Comparison of ENCODE assay signal across 1 cellular context in genomic region chr20:17912916-17913315, GRCh38.
TF ChIP-seq lines count a peak whose summit lies in the region.

No MANE protein-coding gene starts in this region.

TF ChIP-seq in HepG2, 621 proteins besides CTCF, POLR2A, EP300 and RAD21:
- TF ChIP-seq CEBPB (IDR thresholded peaks at IDR 0.05; ENCODE audit: borderline replicate concordance, low read depth, low read length) (peak; percentile 53; the same call in 1 of the 2 replicates), ZNF614 (CRISPR knock-in tag; IDR thresholded peaks at IDR 0.05; ENCODE audit: borderline replicate concordance) (0 out of 2 replicates have a peak, but pooled peaks have one; percentile 44), JUND (CRISPR knock-in tag; IDR thresholded peaks at IDR 0.05) (no peak), CEBPG (CRISPR knock-in tag; IDR thresholded peaks at IDR 0.05) (peak; percentile 8; the same call in 1 of the 2 replicates)
